ENCODE assay signal across 13 cellular contexts in the genomic region with DNA sequence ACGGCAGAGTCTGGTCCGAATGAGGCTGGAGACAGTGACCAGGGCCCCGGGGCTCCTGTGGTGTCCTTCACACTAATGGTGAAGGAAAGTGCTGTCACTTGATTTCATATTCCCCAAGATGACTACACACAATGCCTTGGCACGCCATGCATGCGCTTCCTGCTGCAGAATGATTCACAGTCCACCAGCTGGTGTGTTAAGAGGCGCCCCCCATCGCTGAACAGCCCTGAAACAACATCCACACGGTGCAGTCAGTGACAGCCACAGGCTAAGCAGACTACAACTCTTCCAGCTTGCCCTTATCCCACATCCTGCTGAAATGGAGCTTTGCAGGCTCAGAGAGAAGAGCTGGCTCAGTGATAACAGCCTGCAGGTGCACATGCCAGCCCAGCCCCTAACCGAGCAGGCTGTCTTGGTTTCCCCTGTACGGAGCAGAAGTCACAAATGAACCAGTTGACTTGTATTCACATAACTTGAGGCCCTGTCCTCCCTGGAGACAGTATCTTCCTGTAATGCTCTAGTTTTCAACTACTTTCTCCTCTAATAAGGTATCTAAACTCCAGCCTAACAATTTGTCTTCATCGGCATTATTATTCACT. TPM values are rescaled to one million over a fixed set of nuclear protein-coding genes. Genes with fewer than 3 reads are reported as not detected.
DNase-seq lines count a peak whose midpoint lies in the region; ATAC-seq, FAIRE-seq and TF ChIP-seq lines count a peak whose summit lies in the region.
"Had no signal": no experiment of that assay in that cellular context is flagged by ENCODE, and none has a peak within 500 bp of the region (broad histone marks: within the 10 kb centered on the region; RNA-seq: fewer than 3 reads in every experiment).

No MANE protein-coding gene starts in this region.

- H3K79me1 ChIP-seq in trophoblast cell (ENCODE audit: low read length), result no peaks in the 10 kb centered on the region

- WGBS in trophoblast cell (ENCODE audit: extremely low coverage, insufficient coverage, insufficient read length), result no CpG with 5 or more reads among the region's 11 CpGs

- H3K4me3 ChIP-seq in endothelial cell of umbilical vein (replicated peaks in 1 of 3; ENCODE audit: insufficient read depth in 1 of 3, low read depth in 1 of 3, low read length in 3 of 3), result no peak overlapping the region
- no peak overlapping the region for H3K4me3 ChIP-seq in trophoblast cell (ENCODE audit: low read depth, low read length)
- H3K4me3 ChIP-seq: right lobe of liver had no signal

- H3K79me2 ChIP-seq in endothelial cell of umbilical vein (ENCODE audit: control insufficient read depth, insufficient read depth, low read length) (no peaks in the 10 kb centered on the region), trophoblast cell (ENCODE audit: control insufficient read depth, insufficient read depth, low read length, poor library complexity) (no peaks in the 10 kb centered on the region)

- H2BK120ac ChIP-seq in trophoblast cell (ENCODE audit: insufficient read depth, low read length, poor library complexity), result no peak overlapping the region

- TF ChIP-seq CTCF in endothelial cell of umbilical vein (IDR thresholded peaks at IDR 0.05; ENCODE audit: extremely low read depth in 1 of 2, insufficient read depth in 1 of 2, low read depth in 1 of 2, low read length in 2 of 2), result no peak

- no peaks in the 10 kb centered on the region for H3K9me3 ChIP-seq in endothelial cell of umbilical vein (replicated peaks; ENCODE audit: control insufficient read depth, insufficient read depth, low read length)
- peaks cover 2% of the 10 kb centered on the region for H3K9me3 ChIP-seq in trophoblast cell (ENCODE audit: insufficient read depth, low read depth, low read length)
- H3K9me3 ChIP-seq: right lobe of liver had no signal

- H4K20me1 ChIP-seq in endothelial cell of umbilical vein (replicated peaks; ENCODE audit: control insufficient read depth, extremely low read depth, insufficient read depth, low read length), result no peaks in the 10 kb centered on the region

- no TSS peak for BruUV-seq in endothelial cell of umbilical vein (replicated peaks; lab: Mats Ljungman, UMichigan)

- no peak overlapping the region for H2AFZ ChIP-seq in endothelial cell of umbilical vein (ENCODE audit: low read depth, low read length)
- H2AFZ ChIP-seq in trophoblast cell (ENCODE audit: insufficient read depth, low read length, poor library complexity), result no peak overlapping the region

- no peak overlapping the region for H3K14ac ChIP-seq in trophoblast cell (ENCODE audit: low read length)

- ATAC-seq in left lobe of liver (no peak), GM18511 (IDR thresholded peaks at IDR 0.05; ENCODE audit: unreplicated experiment) (no peak)

- POLR2A ChIA-PET in endothelial cell of umbilical vein (lab: Charles Lee), result no interaction called here

- no peak for FAIRE-seq in endothelial cell of umbilical vein (lab: Jason Lieb, UNC)

- dilution Hi-C loops in endothelial cell of umbilical vein (cut with MboI; ENCODE audit: extremely low pct_ligation_motif_present, low sequenced_read_pairs), result no loop called here

- H3K9ac ChIP-seq in endothelial cell of umbilical vein (replicated peaks; ENCODE audit: extremely low read depth, insufficient read depth, low read length), result no peak overlapping the region
- H3K9ac ChIP-seq in trophoblast cell (ENCODE audit: low read length), result no peak overlapping the region

- no peak overlapping the region for H4K12ac ChIP-seq in trophoblast cell (ENCODE audit: low read depth, low read length)

- no peak overlapping the region for H3K18ac ChIP-seq in trophoblast cell (ENCODE audit: low read length)

- H4K8ac ChIP-seq in trophoblast cell (ENCODE audit: low read depth, low read length), result no peak overlapping the region

- no peak for TF ChIP-seq POLR2A in endothelial cell of umbilical vein (IDR thresholded peaks at IDR 0.05; ENCODE audit: low read depth, low read length)

- no peak overlapping the region for H3K4ac ChIP-seq in trophoblast cell (ENCODE audit: low read depth, low read length)

- no peak overlapping the region for H2AK5ac ChIP-seq in trophoblast cell (ENCODE audit: low read length)

- H3K23ac ChIP-seq in trophoblast cell (ENCODE audit: low read length), result peak overlapping the region; percentile 78

- no peaks in the 10 kb centered on the region for H3K9me1 ChIP-seq in endothelial cell of umbilical vein (replicated peaks; ENCODE audit: control insufficient read depth, extremely low read depth, insufficient read depth, low read length)

- no peak overlapping the region for H4K91ac ChIP-seq in trophoblast cell (ENCODE audit: low read depth, low read length)

- H3K27ac ChIP-seq in endothelial cell of umbilical vein (ENCODE audit: insufficient read depth, low read depth, low read length) (no peak overlapping the region), trophoblast cell (ENCODE audit: low read depth, low read length) (no peak overlapping the region)
- H3K27ac ChIP-seq: right lobe of liver had no signal

- H2BK5ac ChIP-seq in trophoblast cell (ENCODE audit: low read depth, low read length, poor library complexity), result no peak overlapping the region

- no peak overlapping the region for H3K4me2 ChIP-seq in endothelial cell of umbilical vein (ENCODE audit: insufficient read depth, low read length)
- no peak overlapping the region for H3K4me2 ChIP-seq in trophoblast cell (ENCODE audit: low read length)

- no peaks in the 10 kb centered on the region for H3K4me1 ChIP-seq in endothelial cell of umbilical vein (ENCODE audit: control insufficient read depth, extremely low read depth, insufficient read depth, low read length)
- no peaks in the 10 kb centered on the region for H3K4me1 ChIP-seq in trophoblast cell (ENCODE audit: control insufficient read depth in 1 of 2, insufficient read depth in 2 of 2, low read length in 2 of 2)
- H3K4me1 ChIP-seq: right lobe of liver had no signal

- H3K27me3 ChIP-seq in endothelial cell of umbilical vein (ENCODE audit: control insufficient read depth in 2 of 2, insufficient read depth in 2 of 2, low read length in 2 of 2), result peaks cover 0 to 3% of the 10 kb centered on the region in 2 experiments
- H3K27me3 ChIP-seq in trophoblast cell (ENCODE audit: insufficient read depth, low read length), result no peaks in the 10 kb centered on the region
- H3K27me3 ChIP-seq: right lobe of liver had no signal

- H2BK12ac ChIP-seq in trophoblast cell (ENCODE audit: low read length), result no peak overlapping the region

- no peaks in the 10 kb centered on the region for H3K36me3 ChIP-seq in endothelial cell of umbilical vein (ENCODE audit: control insufficient read depth in 2 of 2, extremely low read depth in 1 of 2, insufficient read depth in 2 of 2, low read length in 2 of 2)
- no peaks in the 10 kb centered on the region for H3K36me3 ChIP-seq in trophoblast cell (ENCODE audit: control insufficient read depth in 1 of 2, insufficient read depth in 2 of 2, low read length in 2 of 2)
- H3K36me3 ChIP-seq: right lobe of liver had no signal

- DNase-seq in EL (peak; percentile 15), OCI-M1 (lab: John Stamatoyannopoulos, UW) (peak; percentile 33), endothelial cell of umbilical vein (ENCODE audit: low read depth, low spot score) (peak; percentile 13), trophoblast cell (peak; percentile 4 to 25), left lobe of liver (ENCODE audit: low spot score) (no peak), MV-4-11 (lab: John Stamatoyannopoulos, UW) (no peak), NCI-H748 (lab: John Stamatoyannopoulos, UW; ENCODE audit: unreplicated experiment) (no peak)
- DNase-seq: activated CD4-positive, alpha-beta memory T cell treated with anti-CD3 and anti-CD28 coated beads, Interleukin-2, amount 10 ng/mL, durations not matched to agents 7 days and 5 days; NCI-H2107; right lobe of liver had no signal

- CTCF ChIA-PET in endothelial cell of umbilical vein (lab: Charles Lee), result interaction anchor here (1.2 to 1.6 kb wide), 3 partner anchors 13 to 500 kb away, joined by 3 to 9 read pairs (median 4); no protein-coding TSS in a partner anchor

- intact Hi-C loops in endothelial cell of umbilical vein (cut with micrococcal nuclease), result no loop called here

TF ChIP-seq in endothelial cell of umbilical vein, 7 proteins besides CTCF, POLR2A, EP300 and RAD21:
- TF ChIP-seq MYC (IDR thresholded peaks at IDR 0.05; ENCODE audit: low read depth, low read length) (no peak), JUN (IDR thresholded peaks at IDR 0.05; ENCODE audit: borderline replicate concordance, insufficient read depth, insufficient read length, low read depth) (no peak), GATA2 (IDR thresholded peaks at IDR 0.05; ENCODE audit: insufficient read depth, insufficient read length, low read depth, low read length) (no peak), EZH2 (IDR thresholded peaks at IDR 0.05; ENCODE audit: borderline replicate concordance, low read depth, low read length, severe bottlenecking) (no peak), POLR2AphosphoS5 (IDR thresholded peaks at IDR 0.05; ENCODE audit: insufficient read depth, low read depth, low read length) (no peak), FOS (IDR thresholded peaks at IDR 0.05; ENCODE audit: borderline replicate concordance, insufficient read depth, low read length) (no peak)
- TF ChIP-seq, protein P1, sequence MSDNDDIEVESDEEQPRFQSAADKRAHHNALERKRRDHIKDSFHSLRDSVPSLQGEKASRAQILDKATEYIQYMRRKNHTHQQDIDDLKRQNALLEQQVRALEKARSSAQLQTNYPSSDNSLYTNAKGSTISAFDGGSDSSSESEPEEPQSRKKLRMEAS (IDR thresholded peaks at IDR 0.05; ENCODE audit: insufficient read depth, insufficient read length), result no peak
TF ChIP-seq in endothelial cell of umbilical vein: peak in this region for 0.

RNA-seq across cellular contexts. Expression of gene CDH20, which starts 24.3 kb away (rescaled TPM):
- not detected in 2 replicates for total RNA-seq in endothelial cell of umbilical vein
- not detected in 2 replicates for polyA plus RNA-seq in endothelial cell of umbilical vein
- 0.01 TPM in 1 of 2 replicates, not detected in the other for polyA plus RNA-seq in endothelial cell of umbilical vein (2011; cell fraction: cytosol; rRNA removed)
- polyA plus RNA-seq in endothelial cell of umbilical vein (2011; cell fraction: nucleus; rRNA removed), result not detected in 2 replicates
- 0.17 TPM in 1 of 2 replicates, not detected in the other for polyA plus RNA-seq in endothelial cell of umbilical vein (2012)
- not detected in 2 replicates for polyA minus RNA-seq in endothelial cell of umbilical vein
- not detected for polyA minus RNA-seq in endothelial cell of umbilical vein (2011; cell fraction: cytosol; rRNA and poly(A)+ RNA removed)
- not detected in 2 replicates for polyA minus RNA-seq in endothelial cell of umbilical vein (2011; cell fraction: nucleus; rRNA and poly(A)+ RNA removed)
- polyA plus RNA-seq in trophoblast cell (2013), result 1.7 and 2.0 TPM in 2 replicates
- not detected for total RNA-seq in left lobe of liver
- total RNA-seq: activated CD4-positive, alpha-beta memory T cell treated with anti-CD3 and anti-CD28 coated beads, Interleukin-2, amount 10 ng/mL, durations not matched to agents 7 days and 5 days; activated T-helper 2 cell treated with anti-CD3 and anti-CD28 coated beads, Interferon-gamma antibody, Interleukin-2, Interleukin-4, amounts not matched to agents 10 μg/mL and 5 μg/mL and 100 μg/mL, durations not matched to agents 14 hours and 24 hours and 36 hours; HT-29; right lobe of liver had no signal

Comparison
In these comparisons a context has a peak if more than half of its experiments do, and no peak if none do; other contexts are left out.
1. DNase-seq: peak in EL (single experiment), OCI-M1 (single experiment), endothelial cell of umbilical vein (single experiment) and trophoblast cell (2 of 2); none in left lobe of liver (single experiment), MV-4-11 (single experiment) and NCI-H748 (single experiment).